22 cellular contexts compared by ENCODE assay signal in the genomic region with DNA sequence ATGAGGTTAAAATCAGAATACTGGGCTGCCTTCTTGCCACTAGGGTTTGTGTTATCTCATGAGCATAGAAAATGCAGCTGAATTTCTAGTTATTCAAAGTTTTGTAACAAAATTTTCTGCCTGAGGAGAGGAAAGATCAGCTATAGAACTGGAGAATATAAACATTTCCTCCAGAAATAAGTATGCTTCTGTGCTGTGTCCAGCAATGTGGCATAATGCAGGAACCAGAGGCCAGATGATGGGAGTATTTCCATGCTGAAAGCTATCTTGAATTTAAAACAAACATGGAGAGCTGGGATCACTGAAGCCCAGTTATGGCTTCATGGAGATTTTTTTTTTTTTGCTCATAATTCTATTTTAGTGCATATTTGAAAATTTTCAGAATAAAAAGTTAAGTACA.
A peak's percentile ranks its signal among the peaks of the same experiment; 100 is the strongest.
DNase-seq lines count a peak whose midpoint lies in the region; ATAC-seq and TF ChIP-seq lines count a peak whose summit lies in the region.
"Had no signal": no experiment of that assay in that cellular context is flagged by ENCODE, and none has a peak within 500 bp of the region (broad histone marks: within the 10 kb centered on the region; RNA-seq: fewer than 3 reads in every experiment).

No MANE protein-coding gene starts in this region.

- peak overlapping the region in 1 of 2 experiments; percentile 67 for H3K4ac ChIP-seq in mesenchymal stem cell (ENCODE audit: low read depth in 1 of 2, low read length in 2 of 2)

- H3K27me3 ChIP-seq in AG04450 (ENCODE audit: control insufficient read depth, insufficient read depth, low read length) (no peaks in the 10 kb centered on the region), SJSA1 (replicated peaks) (no peaks in the 10 kb centered on the region), mesenchymal stem cell (ENCODE audit: control insufficient read depth in 1 of 2, insufficient read depth in 1 of 2, low read length in 2 of 2) (no peaks in the 10 kb centered on the region), MG63 (no peaks in the 10 kb centered on the region), upper lobe of left lung (no peaks in the 10 kb centered on the region)
- H3K27me3 ChIP-seq: BE2C; BLaER1 treated with 17β-estradiol and CSF1 and Interleukin-3, amounts not matched to agents 10 nM and 100 nM had no signal

- intact Hi-C loops in dendritic cell treated with granulocyte-macrophage colony-stimulating factor and Interleukin-4, amounts not matched to agents 40 ng/mL and 50 ng/mL, for 4 days (cut with micrococcal nuclease) = no loop called here

- H2BK15ac ChIP-seq in mesenchymal stem cell (ENCODE audit: low read depth, poor library complexity, severe bottlenecking) = no peak overlapping the region

- H3K4me3 ChIP-seq in AG04450 (ENCODE audit: low read depth, low read length) = no peak overlapping the region
- no peak overlapping the region for H3K4me3 ChIP-seq in SJSA1
- H3K4me3 ChIP-seq in mesenchymal stem cell (ENCODE audit: insufficient read depth in 1 of 2, low read depth in 1 of 2, low read length in 2 of 2) = no peak overlapping the region
- H3K4me3 ChIP-seq in MG63 = no peak overlapping the region
- no peak overlapping the region for H3K4me3 ChIP-seq in upper lobe of left lung
- H3K4me3 ChIP-seq: BLaER1 treated with 17β-estradiol and CSF1 and Interleukin-3, amounts not matched to agents 10 nM and 100 nM; GM12878; GM23248 had no signal

- no peak overlapping the region for H3K9ac ChIP-seq in mesenchymal stem cell (ENCODE audit: low read length)
- H3K9ac ChIP-seq: BLaER1 treated with 17β-estradiol and CSF1 and Interleukin-3, amounts not matched to agents 10 nM and 100 nM; GM23248 had no signal

- no peak for TF ChIP-seq POLR2A in upper lobe of left lung (IDR thresholded peaks at IDR 0.05)

- no peaks in the 10 kb centered on the region for H3K36me3 ChIP-seq in SJSA1
- H3K36me3 ChIP-seq in mesenchymal stem cell (ENCODE audit: control insufficient read depth in 1 of 2, insufficient read depth in 2 of 2, low read depth in 1 of 2, low read length in 2 of 2) = no peaks in the 10 kb centered on the region
- H3K36me3 ChIP-seq in MG63 = no peaks in the 10 kb centered on the region
- no peaks in the 10 kb centered on the region for H3K36me3 ChIP-seq in upper lobe of left lung
- H3K36me3 ChIP-seq: BE2C; BLaER1 treated with 17β-estradiol and CSF1 and Interleukin-3, amounts not matched to agents 10 nM and 100 nM had no signal

- H2AFZ ChIP-seq in mesenchymal stem cell (ENCODE audit: low read depth, low read length) = no peak overlapping the region
- H2AFZ ChIP-seq: GM23248 had no signal

- ATAC-seq in upper lobe of left lung (ENCODE audit: low FRiP score in 2 of 2) = no peak
- ATAC-seq in natural killer cell treated with Interleukin-12 subunit alpha and Interleukin-12 subunit beta and Interleukin-15 and Interleukin-18, amount 100 ng/mL, for 72 hours = no peak
- ATAC-seq: HCT116 had no signal

- no peak for DNase-seq in AG04450 (ENCODE audit: low read depth, low spot score)
- no peak for DNase-seq in SJSA1 (ENCODE audit: low read depth in 1 of 2, low spot score in 2 of 2)
- peak; percentile 50 for DNase-seq in mesenchymal stem cell
- no peak for DNase-seq in MG63
- DNase-seq in upper lobe of left lung = no peak
- no peak for DNase-seq in kidney tubule cell (ENCODE audit: low spot score)
- no peak for DNase-seq in natural killer cell treated with Interleukin-12 subunit alpha and Interleukin-12 subunit beta and Interleukin-15 and Interleukin-18, amount 100 ng/mL, for 72 hours (ENCODE audit: low spot score)
- DNase-seq: AML-193; BE2C; CD4-positive, alpha-beta T cell; CD8-positive, alpha-beta memory T cell; DMS 273 treated with DMSO at 0.1 percent for 48 hours; DMS79; GDM1; GM23248; H9 had no signal

- no peak overlapping the region for H2AK5ac ChIP-seq in mesenchymal stem cell (ENCODE audit: low read length, severe bottlenecking)

- no peak for TF ChIP-seq EP300 in upper lobe of left lung (IDR thresholded peaks at IDR 0.05)

- peak overlapping the region; percentile 3 for H3K27ac ChIP-seq in AG04450 (ENCODE audit: low read depth, low read length)
- H3K27ac ChIP-seq in SJSA1 = peak overlapping the region; percentile 44
- no peak overlapping the region for H3K27ac ChIP-seq in mesenchymal stem cell (ENCODE audit: low read length, poor library complexity, severe bottlenecking)
- H3K27ac ChIP-seq in upper lobe of left lung = no peak overlapping the region
- H3K27ac ChIP-seq: 22Rv1; BLaER1 treated with 17β-estradiol and CSF1 and Interleukin-3, amounts not matched to agents 10 nM and 100 nM; GM23248 had no signal

- no peak overlapping the region for H3K23ac ChIP-seq in mesenchymal stem cell (ENCODE audit: low read length in 2 of 2)

- H3K27me3 Mint-ChIP-seq in dendritic cell treated with granulocyte-macrophage colony-stimulating factor and Interleukin-4, amounts not matched to agents 40 ng/mL and 50 ng/mL, for 4 days = peaks cover 34% of the 10 kb centered on the region
- H3K27me3 Mint-ChIP-seq in natural killer cell treated with Interleukin-12 subunit alpha and Interleukin-12 subunit beta and Interleukin-15 and Interleukin-18, amount 100 ng/mL, for 72 hours = peaks cover 0 to 4% of the 10 kb centered on the region in 2 donors
- H3K27me3 Mint-ChIP-seq: CD4-positive, alpha-beta T cell; CD8-positive, alpha-beta memory T cell had no signal

- H3K4me2 ChIP-seq in mesenchymal stem cell (ENCODE audit: low read length, poor library complexity, severe bottlenecking) = no peak overlapping the region
- H3K4me2 ChIP-seq: BLaER1 treated with 17β-estradiol and CSF1 and Interleukin-3, amounts not matched to agents 10 nM and 100 nM had no signal

- no peak overlapping the region for H3K14ac ChIP-seq in mesenchymal stem cell (ENCODE audit: low read length in 2 of 2)

- no peak for TF ChIP-seq CTCF in AG04450 (IDR thresholded peaks at IDR 0.05; ENCODE audit: low read depth, low read length)
- TF ChIP-seq CTCF in upper lobe of left lung (IDR thresholded peaks at IDR 0.05) = no peak

- H2BK120ac ChIP-seq in mesenchymal stem cell (ENCODE audit: low read depth, low read length) = no peak overlapping the region

- peaks cover 12% of the 10 kb centered on the region for H3K9me3 Mint-ChIP-seq in dendritic cell treated with granulocyte-macrophage colony-stimulating factor and Interleukin-4, amounts not matched to agents 40 ng/mL and 50 ng/mL, for 4 days
- H3K9me3 Mint-ChIP-seq in natural killer cell treated with Interleukin-12 subunit alpha and Interleukin-12 subunit beta and Interleukin-15 and Interleukin-18, amount 100 ng/mL, for 72 hours = peaks cover 12% of the 10 kb centered on the region
- H3K9me3 Mint-ChIP-seq: CD4-positive, alpha-beta T cell had no signal

- peak overlapping the region; percentile 70 for H3K27ac Mint-ChIP-seq in dendritic cell treated with granulocyte-macrophage colony-stimulating factor and Interleukin-4, amounts not matched to agents 40 ng/mL and 50 ng/mL, for 4 days
- no peak overlapping the region for H3K27ac Mint-ChIP-seq in natural killer cell treated with Interleukin-12 subunit alpha and Interleukin-12 subunit beta and Interleukin-15 and Interleukin-18, amount 100 ng/mL, for 72 hours
- H3K27ac Mint-ChIP-seq: CD14-positive monocyte; CD4-positive, alpha-beta T cell; CD8-positive, alpha-beta memory T cell; H9 had no signal

- peak overlapping the region in 1 of 2 experiments; percentile 54 for H2BK12ac ChIP-seq in mesenchymal stem cell (ENCODE audit: low read length in 2 of 2)

- H4K8ac ChIP-seq in mesenchymal stem cell (ENCODE audit: low read length) = peak overlapping the region; percentile 72

- no peak overlapping the region for H2BK5ac ChIP-seq in mesenchymal stem cell (ENCODE audit: low read depth, low read length, poor library complexity, severe bottlenecking)

- H3K79me1 ChIP-seq in mesenchymal stem cell (replicated peaks; ENCODE audit: low read length, poor library complexity, severe bottlenecking) = no peaks in the 10 kb centered on the region

- no peaks in the 10 kb centered on the region for H3K9me3 ChIP-seq in AG04450 (ENCODE audit: control insufficient read depth, insufficient read depth, low read length)
- H3K9me3 ChIP-seq in SJSA1 (replicated peaks) = no peaks in the 10 kb centered on the region
- no peaks in the 10 kb centered on the region for H3K9me3 ChIP-seq in mesenchymal stem cell (ENCODE audit: control insufficient read depth, low read length)
- H3K9me3 ChIP-seq in MG63 = no peaks in the 10 kb centered on the region
- H3K9me3 ChIP-seq in upper lobe of left lung = no peaks in the 10 kb centered on the region
- H3K9me3 ChIP-seq: BE2C; BLaER1 treated with 17β-estradiol and CSF1 and Interleukin-3, amounts not matched to agents 10 nM and 100 nM had no signal

- no peaks in the 10 kb centered on the region for H3K36me3 Mint-ChIP-seq in dendritic cell treated with granulocyte-macrophage colony-stimulating factor and Interleukin-4, amounts not matched to agents 40 ng/mL and 50 ng/mL, for 4 days (ENCODE audit: low read depth)
- H3K36me3 Mint-ChIP-seq in natural killer cell treated with Interleukin-12 subunit alpha and Interleukin-12 subunit beta and Interleukin-15 and Interleukin-18, amount 100 ng/mL, for 72 hours = no peaks in the 10 kb centered on the region
- H3K36me3 Mint-ChIP-seq: CD14-positive monocyte; CD8-positive, alpha-beta memory T cell had no signal

- CTCF ChIA-PET in AG04450 (lab: Charles Lee) = interaction anchor here (0.6 to 1.1 kb wide), 8 partner anchors 26 to 104 kb away, joined by 3 to 5 read pairs (median 3); no protein-coding TSS in a partner anchor

- no peak overlapping the region for H3K4me3 Mint-ChIP-seq in dendritic cell treated with granulocyte-macrophage colony-stimulating factor and Interleukin-4, amounts not matched to agents 40 ng/mL and 50 ng/mL, for 4 days
- no peak overlapping the region for H3K4me3 Mint-ChIP-seq in natural killer cell treated with Interleukin-12 subunit alpha and Interleukin-12 subunit beta and Interleukin-15 and Interleukin-18, amount 100 ng/mL, for 72 hours
- H3K4me3 Mint-ChIP-seq: CD14-positive monocyte; CD4-positive, alpha-beta T cell; CD8-positive, alpha-beta memory T cell; H9 had no signal

- POLR2A ChIA-PET in AG04450 (lab: Yijun Ruan, JAX) = no interaction called here

- H4K91ac ChIP-seq in mesenchymal stem cell (ENCODE audit: low read length) = no peak overlapping the region

- peak overlapping the region in 1 of 2 experiments; percentile 54 for H3K18ac ChIP-seq in mesenchymal stem cell (ENCODE audit: low read depth in 1 of 2, low read length in 2 of 2)

- peaks cover 56% of the 10 kb centered on the region for H3K4me1 Mint-ChIP-seq in dendritic cell treated with granulocyte-macrophage colony-stimulating factor and Interleukin-4, amounts not matched to agents 40 ng/mL and 50 ng/mL, for 4 days (ENCODE audit: low read depth)
- H3K4me1 Mint-ChIP-seq in natural killer cell treated with Interleukin-12 subunit alpha and Interleukin-12 subunit beta and Interleukin-15 and Interleukin-18, amount 100 ng/mL, for 72 hours (ENCODE audit: low read depth in 2 of 2) = no peaks in the 10 kb centered on the region
- H3K4me1 Mint-ChIP-seq: CD14-positive monocyte; CD8-positive, alpha-beta memory T cell had no signal

- H3K4me1 ChIP-seq in SJSA1 (replicated peaks) = peaks cover 39% of the 10 kb centered on the region
- no peaks in the 10 kb centered on the region for H3K4me1 ChIP-seq in mesenchymal stem cell (ENCODE audit: control insufficient read depth, insufficient read depth, low read depth, low read length)
- H3K4me1 ChIP-seq in upper lobe of left lung = no peaks in the 10 kb centered on the region
- H3K4me1 ChIP-seq: BE2C had no signal

Comparison
In these comparisons a context has a peak if more than half of its experiments do, and no peak if none do; other contexts are left out.
1. H3K27ac ChIP-seq: peak in AG04450 (single experiment) and SJSA1 (single experiment); none in mesenchymal stem cell (single experiment) and upper lobe of left lung (0 of 4).